8 cellular contexts compared by ENCODE assay signal in genomic region chr10:17617031-17617911, GRCh38. TPM values are rescaled to one million over a fixed set of nuclear protein-coding genes. Genes with fewer than 3 reads are reported as not detected.
A peak's percentile ranks its signal among the peaks of the same experiment; 100 is the strongest.
DNase-seq lines count a peak whose midpoint lies in the region; ATAC-seq and TF ChIP-seq lines count a peak whose summit lies in the region.

A gene with protein sequence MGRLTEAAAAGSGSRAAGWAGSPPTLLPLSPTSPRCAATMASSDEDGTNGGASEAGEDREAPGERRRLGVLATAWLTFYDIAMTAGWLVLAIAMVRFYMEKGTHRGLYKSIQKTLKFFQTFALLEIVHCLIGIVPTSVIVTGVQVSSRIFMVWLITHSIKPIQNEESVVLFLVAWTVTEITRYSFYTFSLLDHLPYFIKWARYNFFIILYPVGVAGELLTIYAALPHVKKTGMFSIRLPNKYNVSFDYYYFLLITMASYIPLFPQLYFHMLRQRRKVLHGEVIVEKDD (minus strand): TSS chr10:17617374. CDS start chr10:17617339, 35 bp downstream.

- WGBS in right lobe of liver (ENCODE audit: insufficient coverage, low coverage, low lambda C conversion rate, missing lambda C conversion rate), result 3% methylated on average over 8 of the region's 92 CpGs

- TF ChIP-seq POLR2A in right lobe of liver (IDR thresholded peaks at IDR 0.05), result peak; percentile 32

- H3K27ac ChIP-seq in dorsolateral prefrontal cortex (peak within 1 kb of the TSS in 52 of 59 donors; percentile 10 to 90 (median 72)), right lobe of liver (peak within 1 kb of the TSS in 2 of 3 donors; percentile 22 to 33)

- H3K4me3 ChIP-seq in dorsolateral prefrontal cortex, result peak within 1 kb of the TSS; percentile 64 to 98 (median 84)
- H3K4me3 ChIP-seq in right lobe of liver, result peak within 1 kb of the TSS; percentile 67 to 89 (median 73)

- peaks cover 21% of the 10 kb centered on the region for H3K27me3 Mint-ChIP-seq in activated CD4-positive, alpha-beta T cell treated with anti-CD3 and anti-CD28 coated beads, Interleukin-2, amount 10 ng/mL, durations not matched to agents 7 days and 5 days

- DNase-seq in SKM-1 treated with dmso at 0.1 percent for 144 hours (lab: John Stamatoyannopoulos, UW; ENCODE audit: unreplicated experiment) (peak; percentile 11), SKM-1 (lab: John Stamatoyannopoulos, UW; ENCODE audit: unreplicated experiment) (no peak), NCI-H2171 (lab: John Stamatoyannopoulos, UW) (peak; percentile 42), dorsolateral prefrontal cortex (peak; percentile 54 to 80 (median 60)), right lobe of liver (peak; percentile 63 to 68 (median 67))
- peak; percentile 51 for DNase-seq in activated CD4-positive, alpha-beta T cell treated with anti-CD3 and anti-CD28 coated beads, Interleukin-2, amount 10 ng/mL, durations not matched to agents 7 days and 5 days
- peak; percentile 53 to 55 for DNase-seq in stimulated activated CD4-positive, alpha-beta T cell treated with anti-CD3 and anti-CD28 coated beads, Interleukin-4, amount 100 ng/mL, for 4 hours

- CTCF ChIA-PET in activated CD4-positive, alpha-beta T cell treated with anti-CD3 and anti-CD28 coated beads, Interleukin-2, amount 10 ng/mL, durations not matched to agents 7 days and 5 days (lab: Charles Lee), result interaction anchor here (0.7 to 2.2 kb wide), 6 partner anchors 10 to 30 kb away, joined by 3 to 8 read pairs (median 4); partner anchors contain the start of gene STAM

- H3K9me3 Mint-ChIP-seq in activated CD4-positive, alpha-beta T cell treated with anti-CD3 and anti-CD28 coated beads, Interleukin-2, amount 10 ng/mL, durations not matched to agents 7 days and 5 days, result no peaks in the 10 kb centered on the region

- no peaks in the 10 kb centered on the region for H3K36me3 ChIP-seq in right lobe of liver

- no peaks in the 10 kb centered on the region for H3K27me3 ChIP-seq in dorsolateral prefrontal cortex
- H3K27me3 ChIP-seq in right lobe of liver, result no peaks in the 10 kb centered on the region

- peaks cover 5% of the 10 kb centered on the region for H3K4me1 Mint-ChIP-seq in activated CD4-positive, alpha-beta T cell treated with anti-CD3 and anti-CD28 coated beads, Interleukin-2, amount 10 ng/mL, durations not matched to agents 7 days and 5 days

- H3K9me3 ChIP-seq in right lobe of liver, result peaks cover 0 to 5% (median 0%) of the 10 kb centered on the region in 4 donors

- no peak within 1 kb of the TSS for H3K27ac Mint-ChIP-seq in activated CD4-positive, alpha-beta T cell treated with anti-CD3 and anti-CD28 coated beads, Interleukin-2, amount 10 ng/mL, durations not matched to agents 7 days and 5 days

- no peaks in the 10 kb centered on the region for H3K36me3 Mint-ChIP-seq in activated CD4-positive, alpha-beta T cell treated with anti-CD3 and anti-CD28 coated beads, Interleukin-2, amount 10 ng/mL, durations not matched to agents 7 days and 5 days (ENCODE audit: low read depth)

- intact Hi-C loops in dorsolateral prefrontal cortex (cut with DNase I) (loop anchor here (2.0 to 5.0 kb wide), 2 partner anchors 28 to 125 kb away; partner anchors contain the start of gene STAM (in 2 of the 2)), right lobe of liver (cut with DNase I) (loop anchor here in 1 of 2 donors (10.0 kb wide), 1 partner anchor 118 kb away; no protein-coding TSS in a partner anchor)

- peaks cover 0 to 5% (median 0%) of the 10 kb centered on the region in 4 donors for H3K4me1 ChIP-seq in right lobe of liver

- ATAC-seq in HG02938 (IDR thresholded peaks at IDR 0.05; ENCODE audit: unreplicated experiment) (peak; percentile 64), right lobe of liver (peak; percentile 73 to 79 (median 76))

- peak in 44 of 56 donors; percentile 11 to 68 (median 34) for TF ChIP-seq CTCF in dorsolateral prefrontal cortex (IDR thresholded peaks at IDR 0.05 in 54 of 56, conservative IDR thresholded peaks at IDR 0.05 in 2 of 56; ENCODE audit: low read depth in 1 of 56, partially characterized antibody in 56 of 56)
- TF ChIP-seq CTCF in right lobe of liver (IDR thresholded peaks at IDR 0.05), result peak in 1 of 4 donors; percentile 9

- peak within 1 kb of the TSS; percentile 81 for H3K4me3 Mint-ChIP-seq in activated CD4-positive, alpha-beta T cell treated with anti-CD3 and anti-CD28 coated beads, Interleukin-2, amount 10 ng/mL, durations not matched to agents 7 days and 5 days

- POLR2A ChIA-PET in activated CD4-positive, alpha-beta T cell treated with anti-CD3 and anti-CD28 coated beads, Interleukin-2, amount 10 ng/mL, durations not matched to agents 7 days and 5 days (lab: Charles Lee), result no interaction called here

RNA-seq across cellular contexts. Expression of the gene that starts here (rescaled TPM):
- total RNA-seq in activated CD4-positive, alpha-beta T cell treated with anti-CD3 and anti-CD28 coated beads, Interleukin-2, amount 10 ng/mL, durations not matched to agents 7 days and 5 days, result under 1 TPM; 0.47 to 0.69 TPM
- total RNA-seq in dorsolateral prefrontal cortex, result 10 to 100 TPM in 29 of 120 experiments, 1 to 10 TPM in 91; 3.5 to 13.4 (median 8.0) TPM
- 1 to 10 TPM in 5 of 6 experiments, under 1 TPM in 1; 0.79 to 6.4 (median 1.7) TPM for total RNA-seq in right lobe of liver

Comparison
In these comparisons a context has a peak if more than half of its experiments do, and no peak if none do; other contexts are left out.
1. Peak in DNase-seq in activated CD4-positive, alpha-beta T cell treated with anti-CD3 and anti-CD28 coated beads, Interleukin-2, amount 10 ng/mL, durations not matched to agents 7 days and 5 days; RNA of the gene not detected or under 1 TPM.